ENCODE assay signal across 8 cellular contexts in the genomic region with DNA sequence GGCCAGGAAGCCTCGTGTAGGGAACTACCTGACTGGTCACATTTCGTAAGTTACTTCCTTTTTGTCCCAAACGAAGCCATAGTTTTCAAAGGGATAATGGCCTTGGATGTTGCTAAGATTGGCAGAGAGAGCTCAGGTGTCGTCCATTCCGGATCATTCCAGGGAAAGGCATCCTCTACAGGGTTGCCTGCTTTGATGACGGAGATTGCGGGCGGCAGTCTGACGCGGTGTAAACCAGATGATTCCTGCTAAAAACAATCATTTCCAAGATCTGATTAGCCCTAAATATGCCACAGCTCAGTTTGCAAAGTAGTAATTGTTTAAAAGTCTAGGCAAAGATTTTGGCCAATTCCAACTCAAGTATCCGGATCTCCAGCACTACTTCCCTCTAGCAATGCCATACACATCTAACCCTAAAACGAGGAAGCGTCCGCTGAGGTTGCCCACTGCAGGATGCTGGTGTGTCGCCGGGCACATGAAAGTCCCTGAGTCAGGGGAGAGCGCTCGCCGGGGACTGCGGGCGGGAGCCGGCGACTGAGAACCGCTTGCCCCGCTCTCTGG. TPM values are rescaled to one million over a fixed set of nuclear protein-coding genes. Genes with fewer than 3 reads are reported as not detected.
DNase-seq lines count a peak whose midpoint lies in the region; ATAC-seq and TF ChIP-seq lines count a peak whose summit lies in the region.

No MANE protein-coding gene starts in this region.

- H3K27ac ChIP-seq in KOPT-K1 (ENCODE audit: low read depth, low read length, poor library complexity, severe bottlenecking) (peak overlapping the region; percentile 74), thyroid gland (peak overlapping the region in 2 of 3 donors; percentile 51 to 58)

- H3K4me1 ChIP-seq in thyroid gland, result peaks cover 7 to 15% of the 10 kb centered on the region in 2 donors

- H3K9me3 Mint-ChIP-seq in activated naive CD8-positive, alpha-beta T cell treated with anti-CD3 and anti-CD28 coated beads, Interleukin-2, amount 50 U/mL, for 24 hours, result no peaks in the 10 kb centered on the region

- ATAC-seq in activated naive CD8-positive, alpha-beta T cell treated with anti-CD3 and anti-CD28 coated beads, Interleukin-2, amount 50 U/mL, for 24 hours, result no peak

- H3K27me3 ChIP-seq in thyroid gland, result no peaks in the 10 kb centered on the region

- H3K4me3 ChIP-seq in thyroid gland (replicated peaks in 1 of 3), result peak overlapping the region in 1 of 3 donors; percentile 99

- TF ChIP-seq CTCF in thyroid gland (IDR thresholded peaks at IDR 0.05), result no peak

- peak overlapping the region; percentile 82 for H3K4me3 Mint-ChIP-seq in activated naive CD8-positive, alpha-beta T cell treated with anti-CD3 and anti-CD28 coated beads, Interleukin-2, amount 50 U/mL, for 24 hours

- WGBS in thyroid gland, 2 donors, result 13 to 24% methylated on average over 16 to 21 of the region's 25 CpGs

- no peaks in the 10 kb centered on the region for H3K27me3 Mint-ChIP-seq in activated naive CD8-positive, alpha-beta T cell treated with anti-CD3 and anti-CD28 coated beads, Interleukin-2, amount 50 U/mL, for 24 hours

- H3K36me3 Mint-ChIP-seq in activated naive CD8-positive, alpha-beta T cell treated with anti-CD3 and anti-CD28 coated beads, Interleukin-2, amount 50 U/mL, for 24 hours (ENCODE audit: low read depth), result peaks cover 14% of the 10 kb centered on the region

- H3K4me1 Mint-ChIP-seq in activated naive CD8-positive, alpha-beta T cell treated with anti-CD3 and anti-CD28 coated beads, Interleukin-2, amount 50 U/mL, for 24 hours, result peaks cover 73% of the 10 kb centered on the region

- peak; percentile 89 for DNase-seq in DMS53 treated with DMSO at 0.1 percent for 48 hours (lab: John Stamatoyannopoulos, UW; ENCODE audit: unreplicated experiment)
- no peak for DNase-seq in activated naive CD8-positive, alpha-beta T cell treated with anti-CD3 and anti-CD28 coated beads, Interleukin-2, amount 50 U/mL, for 24 hours
- peak; percentile 58 for DNase-seq in left kidney (ENCODE audit: low read depth, low spot score)
- no peak for DNase-seq in thyroid gland
- DNase-seq in epidermal melanocyte (ENCODE audit: insufficient read length, low spot score), result no peak
- no peak for DNase-seq in iPS-NIHi11 (ENCODE audit: low spot score)
- DNase-seq in stimulated activated naive CD4-positive, alpha-beta T cell treated with Interleukin-2 at 50 U/mL for 16 hours (lab: John Stamatoyannopoulos, UW), result no peak

- no peaks in the 10 kb centered on the region for H3K36me3 ChIP-seq in KOPT-K1 (ENCODE audit: insufficient read depth, low read length)
- H3K36me3 ChIP-seq in thyroid gland, result no peaks in the 10 kb centered on the region

- intact Hi-C loops in thyroid gland (cut with DNase I), result no loop called here

- peak overlapping the region; percentile 83 for H3K27ac Mint-ChIP-seq in activated naive CD8-positive, alpha-beta T cell treated with anti-CD3 and anti-CD28 coated beads, Interleukin-2, amount 50 U/mL, for 24 hours

- no peaks in the 10 kb centered on the region for H3K9me3 ChIP-seq in KOPT-K1 (ENCODE audit: insufficient read depth, low read length, poor library complexity, severe bottlenecking)
- H3K9me3 ChIP-seq in thyroid gland, result no peaks in the 10 kb centered on the region

- TF ChIP-seq POLR2A in thyroid gland (IDR thresholded peaks at IDR 0.05), result no peak

RNA-seq across cellular contexts. Expression of a gene that starts 0.6 kb away (rescaled TPM):
- total RNA-seq in thyroid gland, result 10 to 100 TPM; 26.3 to 42.1 (median 30.2) TPM

RNA-seq across cellular contexts. Expression of a gene that starts 41.8 kb away (rescaled TPM):
- total RNA-seq in thyroid gland, result under 1 TPM in 1 of 4 donors, not detected in 3; 0.11 TPM

Comparison
In these comparisons a context has a peak if more than half of its experiments do, and no peak if none do; other contexts are left out.
1. DNase-seq: peak in DMS53 treated with DMSO at 0.1 percent for 48 hours (single experiment) and left kidney (single experiment); none in activated naive CD8-positive, alpha-beta T cell treated with anti-CD3 and anti-CD28 coated beads, Interleukin-2, amount 50 U/mL, for 24 hours (single experiment), thyroid gland (0 of 2), epidermal melanocyte (single experiment), iPS-NIHi11 (single experiment) and stimulated activated naive CD4-positive, alpha-beta T cell treated with Interleukin-2 at 50 U/mL for 16 hours (single experiment).